ENCODE assay signal across 20 cellular contexts in the genomic region with DNA sequence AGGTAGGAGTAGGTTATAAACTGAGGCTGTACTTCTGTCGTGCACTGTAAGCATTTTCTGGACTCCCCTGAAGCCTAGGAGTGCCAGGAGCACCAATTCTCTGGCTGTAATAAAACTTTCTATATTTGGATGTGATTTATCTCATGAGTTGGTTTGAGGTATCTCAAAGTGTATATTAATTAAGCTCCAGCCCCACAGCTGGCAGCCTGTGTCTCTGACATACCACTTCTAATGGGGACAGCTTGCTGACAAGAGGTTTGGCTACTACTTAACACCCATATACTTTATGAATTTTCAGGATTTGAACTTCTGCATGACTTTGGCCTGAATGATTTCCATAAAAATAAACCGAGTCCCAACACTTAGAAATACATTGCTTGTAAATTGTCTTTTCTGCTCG.
"Had no signal": no experiment of that assay in that cellular context is flagged by ENCODE, and none has a peak within 500 bp of the region (broad histone marks: within the 10 kb centered on the region; RNA-seq: fewer than 3 reads in every experiment).

No MANE protein-coding gene starts in this region.

- H3K4me3 ChIP-seq: K562 had no signal

- H3K27ac ChIP-seq: HL-60 had no signal

- H3K9me3 ChIP-seq: SK-N-SH had no signal

- ATAC-seq: K562, Panc1, PC-3 had no signal

- DNase-seq: NCI-H1092; NCI-H1105 treated with DMSO at 0.1 percent for 48 hours; NCI-H1417 treated with DMSO at 0.1 percent for 48 hours; NCI-H146; NCI-H1694 treated with DMSO at 0.1 percent for 48 hours; NCI-H1930; NCI-H2081; NCI-H2107; NCI-H2227 treated with DMSO at 0.1 percent for 48 hours; NCI-H524; NCI-H526 treated with DMSO at 0.1 percent for 48 hours; NCI-H748 treated with DMSO at 0.1 percent for 48 hours; NK-92 treated with Interleukin-12 subunit alpha and Interleukin-12 subunit beta, amount 100 ng/mL, for 24 hours; PC-3; SHP77; SK-N-SH; SW 1271 had no signal

- H3K9ac ChIP-seq: SK-N-SH had no signal

- H3K4me2 ChIP-seq: SK-N-SH had no signal
